ENCODE assay signal across 1 cellular context in genomic region chr2:197232010-197232409, GRCh38.
TF ChIP-seq lines count a peak whose summit lies in the region.

No MANE protein-coding gene starts in this region.

TF ChIP-seq in WTC11, 78 proteins besides CTCF, POLR2A, EP300 and RAD21:
- no peak for TF ChIP-seq NR1H2 (CRISPR knock-in tag; IDR thresholded peaks at IDR 0.05)
- no peak for TF ChIP-seq ELF4 (CRISPR knock-in tag; IDR thresholded peaks at IDR 0.05; ENCODE audit: low read depth)
- TF ChIP-seq, protein P1, sequence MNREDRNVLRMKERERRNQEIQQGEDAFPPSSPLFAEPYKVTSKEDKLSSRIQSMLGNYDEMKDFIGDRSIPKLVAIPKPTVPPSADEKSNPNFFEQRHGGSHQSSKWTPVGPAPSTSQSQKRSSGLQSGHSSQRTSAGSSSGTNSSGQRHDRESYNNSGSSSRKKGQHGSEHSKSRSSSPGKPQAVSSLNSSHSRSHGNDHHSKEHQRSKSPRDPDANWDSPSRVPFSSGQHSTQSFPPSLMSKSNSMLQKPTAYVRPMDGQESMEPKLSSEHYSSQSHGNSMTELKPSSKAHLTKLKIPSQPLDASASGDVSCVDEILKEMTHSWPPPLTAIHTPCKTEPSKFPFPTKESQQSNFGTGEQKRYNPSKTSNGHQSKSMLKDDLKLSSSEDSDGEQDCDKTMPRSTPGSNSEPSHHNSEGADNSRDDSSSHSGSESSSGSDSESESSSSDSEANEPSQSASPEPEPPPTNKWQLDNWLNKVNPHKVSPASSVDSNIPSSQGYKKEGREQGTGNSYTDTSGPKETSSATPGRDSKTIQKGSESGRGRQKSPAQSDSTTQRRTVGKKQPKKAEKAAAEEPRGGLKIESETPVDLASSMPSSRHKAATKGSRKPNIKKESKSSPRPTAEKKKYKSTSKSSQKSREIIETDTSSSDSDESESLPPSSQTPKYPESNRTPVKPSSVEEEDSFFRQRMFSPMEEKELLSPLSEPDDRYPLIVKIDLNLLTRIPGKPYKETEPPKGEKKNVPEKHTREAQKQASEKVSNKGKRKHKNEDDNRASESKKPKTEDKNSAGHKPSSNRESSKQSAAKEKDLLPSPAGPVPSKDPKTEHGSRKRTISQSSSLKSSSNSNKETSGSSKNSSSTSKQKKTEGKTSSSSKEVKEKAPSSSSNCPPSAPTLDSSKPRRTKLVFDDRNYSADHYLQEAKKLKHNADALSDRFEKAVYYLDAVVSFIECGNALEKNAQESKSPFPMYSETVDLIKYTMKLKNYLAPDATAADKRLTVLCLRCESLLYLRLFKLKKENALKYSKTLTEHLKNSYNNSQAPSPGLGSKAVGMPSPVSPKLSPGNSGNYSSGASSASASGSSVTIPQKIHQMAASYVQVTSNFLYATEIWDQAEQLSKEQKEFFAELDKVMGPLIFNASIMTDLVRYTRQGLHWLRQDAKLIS (CRISPR knock-in tag; IDR thresholded peaks at IDR 0.05; ENCODE audit: borderline replicate concordance), result no peak
- TF ChIP-seq NR2C2 (CRISPR knock-in tag; IDR thresholded peaks at IDR 0.05), result no peak
TF ChIP-seq in WTC11: peak in this region for 0.
